ENCODE assay signal across 1 cellular context in genomic region chr12:32768518-32768917, GRCh38.
TF ChIP-seq lines count a peak whose summit lies in the region.

No MANE protein-coding gene starts in this region.

TF ChIP-seq in GM23338, 12 proteins besides CTCF, POLR2A, EP300 and RAD21 (continued from another document):
- TF ChIP-seq REST (IDR thresholded peaks at IDR 0.05; ENCODE audit: unreplicated experiment) = no peak
TF ChIP-seq in GM23338: peak in this region for 0.
